Comparison of ENCODE assay signal across 1 cellular context in the genomic region with DNA sequence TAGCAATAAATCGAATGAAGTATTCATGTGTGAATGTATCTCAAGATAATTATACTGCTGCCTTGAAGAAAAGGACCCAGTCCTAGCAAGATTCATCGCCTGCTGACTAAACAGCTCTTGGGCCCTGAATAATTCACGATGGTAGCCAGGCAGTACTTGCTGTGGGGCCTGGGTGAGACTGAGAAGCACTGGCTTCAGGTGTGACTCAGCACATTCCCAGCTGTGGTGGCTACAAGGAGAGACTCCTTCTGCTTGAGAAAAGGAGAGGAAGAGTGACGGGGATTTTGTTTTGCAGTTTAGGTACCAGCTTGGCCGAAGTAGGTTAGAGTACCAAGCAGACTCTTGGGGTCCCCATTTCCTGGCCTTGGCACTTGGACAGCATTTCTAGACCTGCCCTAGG.
A peak's percentile ranks its signal among the peaks of the same experiment; 100 is the strongest.
TF ChIP-seq lines count a peak whose summit lies in the region.

No MANE protein-coding gene starts in this region.

TF ChIP-seq in H1, 55 proteins besides CTCF, POLR2A, EP300 and RAD21 (continued from another document):
- TF ChIP-seq SP1 (IDR thresholded peaks at IDR 0.05; ENCODE audit: low read depth, low read length) (no peak), TEAD4 (IDR thresholded peaks at IDR 0.05; ENCODE audit: low read depth, low read length) (peak; percentile 86), NANOG (IDR thresholded peaks at IDR 0.05; ENCODE audit: insufficient read depth, low read depth, low read length, poor library complexity, severe bottlenecking) (no peak), SP2 (IDR thresholded peaks at IDR 0.05; ENCODE audit: low read length) (no peak), SIRT6 (IDR thresholded peaks at IDR 0.05; ENCODE audit: low read length) (no peak), TAF7 (optimal IDR thresholded peaks at IDR 0.05; ENCODE audit: borderline replicate concordance, low read depth, low read length) (no peak), JUND (IDR thresholded peaks at IDR 0.05; ENCODE audit: low read length) (peak; percentile 66; the same call in 1 of the 2 replicates), TCF12 (IDR thresholded peaks at IDR 0.05; ENCODE audit: low read depth, low read length) (0 out of 2 replicates have a peak, but pooled peaks have one; percentile 54), SUZ12 (IDR thresholded peaks at IDR 0.05; ENCODE audit: low read length) (no peak), HDAC2 (IDR thresholded peaks at IDR 0.05; ENCODE audit: borderline replicate concordance in 1 of 2, low read depth in 2 of 2, low read length in 2 of 2) (0 out of 4 replicates have a peak, but pooled peaks of 1 of the 2 experiments have one; percentile 16), RXRA (IDR thresholded peaks at IDR 0.05; ENCODE audit: insufficient read depth, low read depth, low read length) (no peak), SAP30 (IDR thresholded peaks at IDR 0.05; ENCODE audit: insufficient read depth, insufficient replicate concordance, low read length) (no peak), CBX8 (IDR thresholded peaks at IDR 0.05; ENCODE audit: borderline replicate concordance, low read depth, low read length) (no peak), KDM4A (IDR thresholded peaks at IDR 0.05; ENCODE audit: low read depth, low read length, severe bottlenecking) (no peak), BACH1 (IDR thresholded peaks at IDR 0.05; ENCODE audit: low read length) (peak; percentile 99), EGR1 (IDR thresholded peaks at IDR 0.05; ENCODE audit: borderline replicate concordance, low read depth, low read length) (no peak), MAFK (IDR thresholded peaks at IDR 0.05; ENCODE audit: low read depth, low read length) (peak; percentile 95), JUN (IDR thresholded peaks at IDR 0.05; ENCODE audit: low read depth, low read length) (no peak)
- TF ChIP-seq, protein P1, sequence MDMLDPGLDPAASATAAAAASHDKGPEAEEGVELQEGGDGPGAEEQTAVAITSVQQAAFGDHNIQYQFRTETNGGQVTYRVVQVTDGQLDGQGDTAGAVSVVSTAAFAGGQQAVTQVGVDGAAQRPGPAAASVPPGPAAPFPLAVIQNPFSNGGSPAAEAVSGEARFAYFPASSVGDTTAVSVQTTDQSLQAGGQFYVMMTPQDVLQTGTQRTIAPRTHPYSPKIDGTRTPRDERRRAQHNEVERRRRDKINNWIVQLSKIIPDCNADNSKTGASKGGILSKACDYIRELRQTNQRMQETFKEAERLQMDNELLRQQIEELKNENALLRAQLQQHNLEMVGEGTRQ (IDR thresholded peaks at IDR 0.05; ENCODE audit: low read length) = no peak
- TF ChIP-seq, protein P2, sequence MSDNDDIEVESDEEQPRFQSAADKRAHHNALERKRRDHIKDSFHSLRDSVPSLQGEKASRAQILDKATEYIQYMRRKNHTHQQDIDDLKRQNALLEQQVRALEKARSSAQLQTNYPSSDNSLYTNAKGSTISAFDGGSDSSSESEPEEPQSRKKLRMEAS (IDR thresholded peaks at IDR 0.05) = 0 out of 2 replicates have a peak, but pooled peaks have one; percentile 12
